1 cellular context compared by ENCODE assay signal in the genomic region with DNA sequence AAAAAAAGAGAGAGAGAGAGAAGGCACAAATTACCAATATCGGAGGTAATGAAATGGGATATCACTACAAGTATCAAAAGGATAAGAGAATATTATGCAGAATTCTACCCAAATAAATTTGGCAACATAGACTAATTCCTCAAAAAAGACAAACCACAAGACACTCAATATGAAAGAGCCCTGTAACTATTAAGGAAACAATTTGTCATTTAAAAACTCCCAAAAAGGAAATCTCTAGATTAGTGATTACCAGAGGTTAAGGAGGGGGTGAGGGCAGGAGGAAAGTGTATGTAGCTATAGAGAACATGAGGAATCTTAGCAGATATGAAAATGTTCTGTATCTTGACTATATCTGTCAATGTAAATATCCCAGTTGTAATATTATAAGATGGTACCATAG.
TF ChIP-seq lines count a peak whose summit lies in the region.

No MANE protein-coding gene starts in this region.

TF ChIP-seq in SK-N-SH, 30 proteins besides CTCF, POLR2A, EP300 and RAD21 (continued from another document):
- TF ChIP-seq, protein P1, sequence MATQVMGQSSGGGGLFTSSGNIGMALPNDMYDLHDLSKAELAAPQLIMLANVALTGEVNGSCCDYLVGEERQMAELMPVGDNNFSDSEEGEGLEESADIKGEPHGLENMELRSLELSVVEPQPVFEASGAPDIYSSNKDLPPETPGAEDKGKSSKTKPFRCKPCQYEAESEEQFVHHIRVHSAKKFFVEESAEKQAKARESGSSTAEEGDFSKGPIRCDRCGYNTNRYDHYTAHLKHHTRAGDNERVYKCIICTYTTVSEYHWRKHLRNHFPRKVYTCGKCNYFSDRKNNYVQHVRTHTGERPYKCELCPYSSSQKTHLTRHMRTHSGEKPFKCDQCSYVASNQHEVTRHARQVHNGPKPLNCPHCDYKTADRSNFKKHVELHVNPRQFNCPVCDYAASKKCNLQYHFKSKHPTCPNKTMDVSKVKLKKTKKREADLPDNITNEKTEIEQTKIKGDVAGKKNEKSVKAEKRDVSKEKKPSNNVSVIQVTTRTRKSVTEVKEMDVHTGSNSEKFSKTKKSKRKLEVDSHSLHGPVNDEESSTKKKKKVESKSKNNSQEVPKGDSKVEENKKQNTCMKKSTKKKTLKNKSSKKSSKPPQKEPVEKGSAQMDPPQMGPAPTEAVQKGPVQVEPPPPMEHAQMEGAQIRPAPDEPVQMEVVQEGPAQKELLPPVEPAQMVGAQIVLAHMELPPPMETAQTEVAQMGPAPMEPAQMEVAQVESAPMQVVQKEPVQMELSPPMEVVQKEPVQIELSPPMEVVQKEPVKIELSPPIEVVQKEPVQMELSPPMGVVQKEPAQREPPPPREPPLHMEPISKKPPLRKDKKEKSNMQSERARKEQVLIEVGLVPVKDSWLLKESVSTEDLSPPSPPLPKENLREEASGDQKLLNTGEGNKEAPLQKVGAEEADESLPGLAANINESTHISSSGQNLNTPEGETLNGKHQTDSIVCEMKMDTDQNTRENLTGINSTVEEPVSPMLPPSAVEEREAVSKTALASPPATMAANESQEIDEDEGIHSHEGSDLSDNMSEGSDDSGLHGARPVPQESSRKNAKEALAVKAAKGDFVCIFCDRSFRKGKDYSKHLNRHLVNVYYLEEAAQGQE (IDR thresholded peaks at IDR 0.05; ENCODE audit: low read depth, low read length), result no peak
- TF ChIP-seq YY1 (IDR thresholded peaks at IDR 0.05; ENCODE audit: low read depth) (no peak), NFIC (IDR thresholded peaks at IDR 0.05; ENCODE audit: borderline replicate concordance) (no peak), MEF2A (IDR thresholded peaks at IDR 0.05; ENCODE audit: borderline replicate concordance, low read depth) (no peak), MXI1 (IDR thresholded peaks at IDR 0.05; ENCODE audit: low read depth, low read length) (no peak), SMC3 (IDR thresholded peaks at IDR 0.05; ENCODE audit: low read depth, low read length) (no peak), RFX5 (IDR thresholded peaks at IDR 0.05; ENCODE audit: low read length) (no peak), FOXJ3 (CRISPR knock-in tag; IDR thresholded peaks at IDR 0.05) (no peak), TAF1 (IDR thresholded peaks at IDR 0.05; ENCODE audit: borderline replicate concordance, low read depth, low read length) (no peak), RCOR1 (IDR thresholded peaks at IDR 0.05; ENCODE audit: low read length) (no peak)
- TF ChIP-seq, protein P2, sequence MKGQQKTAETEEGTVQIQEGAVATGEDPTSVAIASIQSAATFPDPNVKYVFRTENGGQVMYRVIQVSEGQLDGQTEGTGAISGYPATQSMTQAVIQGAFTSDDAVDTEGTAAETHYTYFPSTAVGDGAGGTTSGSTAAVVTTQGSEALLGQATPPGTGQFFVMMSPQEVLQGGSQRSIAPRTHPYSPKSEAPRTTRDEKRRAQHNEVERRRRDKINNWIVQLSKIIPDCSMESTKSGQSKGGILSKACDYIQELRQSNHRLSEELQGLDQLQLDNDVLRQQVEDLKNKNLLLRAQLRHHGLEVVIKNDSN (IDR thresholded peaks at IDR 0.05; ENCODE audit: borderline replicate concordance, low read depth), result no peak
- TF ChIP-seq, protein P3, sequence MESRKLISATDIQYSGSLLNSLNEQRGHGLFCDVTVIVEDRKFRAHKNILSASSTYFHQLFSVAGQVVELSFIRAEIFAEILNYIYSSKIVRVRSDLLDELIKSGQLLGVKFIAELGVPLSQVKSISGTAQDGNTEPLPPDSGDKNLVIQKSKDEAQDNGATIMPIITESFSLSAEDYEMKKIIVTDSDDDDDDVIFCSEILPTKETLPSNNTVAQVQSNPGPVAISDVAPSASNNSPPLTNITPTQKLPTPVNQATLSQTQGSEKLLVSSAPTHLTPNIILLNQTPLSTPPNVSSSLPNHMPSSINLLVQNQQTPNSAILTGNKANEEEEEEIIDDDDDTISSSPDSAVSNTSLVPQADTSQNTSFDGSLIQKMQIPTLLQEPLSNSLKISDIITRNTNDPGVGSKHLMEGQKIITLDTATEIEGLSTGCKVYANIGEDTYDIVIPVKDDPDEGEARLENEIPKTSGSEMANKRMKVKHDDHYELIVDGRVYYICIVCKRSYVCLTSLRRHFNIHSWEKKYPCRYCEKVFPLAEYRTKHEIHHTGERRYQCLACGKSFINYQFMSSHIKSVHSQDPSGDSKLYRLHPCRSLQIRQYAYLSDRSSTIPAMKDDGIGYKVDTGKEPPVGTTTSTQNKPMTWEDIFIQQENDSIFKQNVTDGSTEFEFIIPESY (IDR thresholded peaks at IDR 0.05; ENCODE audit: borderline replicate concordance, low read depth), result no peak
- TF ChIP-seq, protein P4, sequence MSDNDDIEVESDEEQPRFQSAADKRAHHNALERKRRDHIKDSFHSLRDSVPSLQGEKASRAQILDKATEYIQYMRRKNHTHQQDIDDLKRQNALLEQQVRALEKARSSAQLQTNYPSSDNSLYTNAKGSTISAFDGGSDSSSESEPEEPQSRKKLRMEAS (IDR thresholded peaks at IDR 0.05; ENCODE audit: low read depth), result no peak
